Comparison of ENCODE assay signal across 24 cellular contexts in genomic region chr4:148021706-148022105, GRCh38.
DNase-seq lines count a peak whose midpoint lies in the region; ATAC-seq, FAIRE-seq and TF ChIP-seq lines count a peak whose summit lies in the region.
"Had no signal": no experiment of that assay in that cellular context is flagged by ENCODE, and none has a peak within 500 bp of the region (broad histone marks: within the 10 kb centered on the region; RNA-seq: fewer than 3 reads in every experiment).

No MANE protein-coding gene starts in this region.

- CTCF ChIA-PET in SK-N-SH (lab: Yijun Ruan, JAX): interaction anchor here (0.8 to 1.2 kb wide), 2 partner anchors 14 to 46 kb away, joined by 3 read pairs; no protein-coding TSS in a partner anchor
- CTCF ChIA-PET in endothelial cell of umbilical vein (lab: Charles Lee): interaction anchor here (0.6 to 1.4 kb wide), 5 partner anchors 38 to 1242 kb away, joined by 3 to 6 read pairs (median 3); no protein-coding TSS in a partner anchor

- no peaks in the 10 kb centered on the region for H3K9me1 ChIP-seq in endothelial cell of umbilical vein (replicated peaks; ENCODE audit: control insufficient read depth, extremely low read depth, insufficient read depth, low read length)

- TF ChIP-seq CTCF in SK-N-SH (IDR thresholded peaks at IDR 0.05) (peak; percentile 14; the same call in 1 of the 2 replicates), OCI-LY1 (IDR thresholded peaks at IDR 0.05; ENCODE audit: low read length) (peak; percentile 47; the same call in 1 of the 2 replicates), endothelial cell of umbilical vein (IDR thresholded peaks at IDR 0.05; ENCODE audit: extremely low read depth in 1 of 2, insufficient read depth in 1 of 2, low read depth in 1 of 2, low read length in 2 of 2) (no peak), gastrocnemius medialis (IDR thresholded peaks at IDR 0.05 in 4 of 5, conservative IDR thresholded peaks at IDR 0.05 in 1 of 5) (peak in 2 of 5 experiments; percentile 23 to 34), endodermal cell (conservative IDR thresholded peaks at IDR 0.05) (no peak)

- no peaks in the 10 kb centered on the region for H3F3A ChIP-seq in SK-N-SH (replicated peaks; ENCODE audit: insufficient read depth)
- H3F3A ChIP-seq in OCI-LY1 (ENCODE audit: insufficient read depth, low read length): no peaks in the 10 kb centered on the region

- H3K36me3 ChIP-seq in SK-N-SH (replicated peaks in 1 of 2; ENCODE audit: control insufficient read depth in 1 of 2, insufficient read depth in 2 of 2, low read length in 1 of 2): peaks cover 4 to 11% of the 10 kb centered on the region in 2 experiments
- H3K36me3 ChIP-seq in OCI-LY1 (ENCODE audit: insufficient read depth, low read length): no peaks in the 10 kb centered on the region
- no peaks in the 10 kb centered on the region for H3K36me3 ChIP-seq in endothelial cell of umbilical vein (ENCODE audit: control insufficient read depth in 2 of 2, extremely low read depth in 1 of 2, insufficient read depth in 2 of 2, low read length in 2 of 2)
- H3K36me3 ChIP-seq in gastrocnemius medialis: no peaks in the 10 kb centered on the region
- H3K36me3 ChIP-seq in endodermal cell (ENCODE audit: control insufficient read depth, insufficient read depth, low read length): no peaks in the 10 kb centered on the region
- H3K36me3 ChIP-seq: SJCRH30, transverse colon had no signal

- no peaks in the 10 kb centered on the region for H3K79me2 ChIP-seq in SK-N-SH (ENCODE audit: insufficient read depth)
- no peaks in the 10 kb centered on the region for H3K79me2 ChIP-seq in OCI-LY1 (ENCODE audit: insufficient read depth, low read length)
- H3K79me2 ChIP-seq in endothelial cell of umbilical vein (ENCODE audit: control insufficient read depth, insufficient read depth, low read length): no peaks in the 10 kb centered on the region

- no peak overlapping the region for H3K9ac ChIP-seq in SK-N-SH
- H3K9ac ChIP-seq in OCI-LY1 (ENCODE audit: low read length): no peak overlapping the region
- H3K9ac ChIP-seq in endothelial cell of umbilical vein (replicated peaks; ENCODE audit: extremely low read depth, insufficient read depth, low read length): no peak overlapping the region
- no peak overlapping the region for H3K9ac ChIP-seq in endodermal cell (ENCODE audit: extremely low read depth, low read length, poor library complexity, severe bottlenecking)
- H3K9ac ChIP-seq: BLaER1 had no signal

- no peaks in the 10 kb centered on the region for H3K9me2 ChIP-seq in SK-N-SH
- no peaks in the 10 kb centered on the region for H3K9me2 ChIP-seq in OCI-LY1 (ENCODE audit: low read depth, low read length)

- in situ Hi-C loops in gastrocnemius medialis (cut with MboI; ENCODE audit: low sequenced_read_pairs in 4 of 4): no loop called here

- no peak for TF ChIP-seq EP300 in SK-N-SH (IDR thresholded peaks at IDR 0.05; ENCODE audit: borderline replicate concordance in 1 of 2, low read depth in 1 of 2, low read length in 1 of 2)

- intact Hi-C loops in endothelial cell of umbilical vein (cut with micrococcal nuclease): loop anchor here (5.0 kb wide), 1 partner anchor 1241 kb away; no protein-coding TSS in a partner anchor
- intact Hi-C loops in gastrocnemius medialis (cut with DNase I; ENCODE audit: low total_unique reads): loop anchor here (5.0 kb wide), 1 partner anchor 36 kb away; no protein-coding TSS in a partner anchor

- H3K36me3 Mint-ChIP-seq in endodermal cell (ENCODE audit: low read depth): no peaks in the 10 kb centered on the region
- H3K36me3 Mint-ChIP-seq: memory B cell had no signal

- dilution Hi-C loops in endothelial cell of umbilical vein (cut with MboI; ENCODE audit: extremely low pct_ligation_motif_present, low sequenced_read_pairs): no loop called here

- POLR2A ChIA-PET in SK-N-SH (lab: Yijun Ruan, JAX) (no interaction called here), endothelial cell of umbilical vein (lab: Charles Lee) (no interaction called here)

- FAIRE-seq in endothelial cell of umbilical vein (lab: Jason Lieb, UNC): no peak
- FAIRE-seq: K562 had no signal

- no peak overlapping the region for H3K27ac Mint-ChIP-seq in endodermal cell
- H3K27ac Mint-ChIP-seq: activated CD8-positive, alpha-beta T cell treated with anti-CD3 and anti-CD28 coated beads, Interleukin-2, amount 10 ng/mL, durations not matched to agents 7 days and 5 days; memory B cell had no signal

- DNase-seq in SK-N-SH (no peak), endothelial cell of umbilical vein (ENCODE audit: low read depth, low spot score) (peak; percentile 21), gastrocnemius medialis (no peak), Ammon's horn (ENCODE audit: low spot score) (no peak), NOMO-1 (lab: John Stamatoyannopoulos, UW; ENCODE audit: unreplicated experiment in 2 of 2) (no peak), endodermal cell (no peak)
- DNase-seq: activated CD4-positive, alpha-beta T cell treated with anti-CD3 and anti-CD28 coated beads for 1 hour; activated CD8-positive, alpha-beta T cell treated with anti-CD3 and anti-CD28 coated beads, Interleukin-2, amount 10 ng/mL, durations not matched to agents 7 days and 5 days; activated gamma-delta T cell; activated T-cell treated with anti-CD3 and anti-CD28 coated beads for 4 hours; effector CD8-positive, alpha-beta T cell; kidney glomerular epithelial cell; NCI-H1417 treated with DMSO at 0.1 percent for 48 hours; NCI-H510A; nucleus accumbens; SJCRH30; transverse colon had no signal

- TF ChIP-seq POLR2A in endothelial cell of umbilical vein (IDR thresholded peaks at IDR 0.05; ENCODE audit: low read depth, low read length) (no peak), gastrocnemius medialis (IDR thresholded peaks at IDR 0.05) (no peak)

- H3K4me3 ChIP-seq in SK-N-SH (ENCODE audit: low read depth in 2 of 2, low read length in 1 of 2): no peak overlapping the region
- H3K4me3 ChIP-seq in OCI-LY1 (ENCODE audit: low read depth, low read length, poor library complexity, severe bottlenecking): no peak overlapping the region
- no peak overlapping the region for H3K4me3 ChIP-seq in endothelial cell of umbilical vein (replicated peaks in 1 of 3; ENCODE audit: insufficient read depth in 1 of 3, low read depth in 1 of 3, low read length in 3 of 3)
- no peak overlapping the region for H3K4me3 ChIP-seq in gastrocnemius medialis
- no peak overlapping the region for H3K4me3 ChIP-seq in endodermal cell (ENCODE audit: low read length)
- H3K4me3 ChIP-seq: BLaER1, esophagus muscularis mucosa, K562, SJCRH30, transverse colon had no signal

- BruUV-seq in endothelial cell of umbilical vein (replicated peaks; lab: Mats Ljungman, UMichigan): no TSS peak

- no peaks in the 10 kb centered on the region for H3K27me3 Mint-ChIP-seq in endodermal cell (ENCODE audit: insufficient read depth)
- H3K27me3 Mint-ChIP-seq: memory B cell had no signal

- H4K20me1 ChIP-seq in SK-N-SH (ENCODE audit: insufficient read depth) (no peaks in the 10 kb centered on the region), OCI-LY1 (ENCODE audit: insufficient read depth, low read length) (no peaks in the 10 kb centered on the region), endothelial cell of umbilical vein (replicated peaks; ENCODE audit: control insufficient read depth, extremely low read depth, insufficient read depth, low read length) (no peaks in the 10 kb centered on the region)
- H4K20me1 ChIP-seq: BLaER1 had no signal

- peaks cover 21% of the 10 kb centered on the region for H3K4me1 Mint-ChIP-seq in endodermal cell
- H3K4me1 Mint-ChIP-seq: memory B cell had no signal

- no peak overlapping the region for H3K4me3 Mint-ChIP-seq in endodermal cell
- H3K4me3 Mint-ChIP-seq: activated CD8-positive, alpha-beta T cell treated with anti-CD3 and anti-CD28 coated beads, Interleukin-2, amount 10 ng/mL, durations not matched to agents 7 days and 5 days; memory B cell had no signal

- no peaks in the 10 kb centered on the region for H3K9me3 ChIP-seq in SK-N-SH
- no peaks in the 10 kb centered on the region for H3K9me3 ChIP-seq in OCI-LY1 (ENCODE audit: low read length)
- H3K9me3 ChIP-seq in endothelial cell of umbilical vein (replicated peaks; ENCODE audit: control insufficient read depth, insufficient read depth, low read length): no peaks in the 10 kb centered on the region
- H3K9me3 ChIP-seq in gastrocnemius medialis: no peaks in the 10 kb centered on the region
- H3K9me3 ChIP-seq in endodermal cell (ENCODE audit: control insufficient read depth, low read length): no peaks in the 10 kb centered on the region
- H3K9me3 ChIP-seq: BLaER1, esophagus muscularis mucosa, SJCRH30, transverse colon had no signal

- TF ChIP-seq RAD21 in SK-N-SH (IDR thresholded peaks at IDR 0.05; ENCODE audit: low read length): peak; percentile 32

- WGBS in SK-N-SH (ENCODE audit: low lambda C conversion rate): 97% methylated on average over 2 of the region's 2 CpGs
- 100% methylated on average over 2 of the region's 2 CpGs; no CpG with 5 or more reads in 1 of the 2 experiments for WGBS in endodermal cell (ENCODE audit: insufficient coverage in 1 of 2, insufficient read length in 1 of 2), 2 experiments

- H2AFZ ChIP-seq in SK-N-SH (ENCODE audit: low read depth): no peak overlapping the region
- no peak overlapping the region for H2AFZ ChIP-seq in OCI-LY1 (ENCODE audit: low read length)
- H2AFZ ChIP-seq in endothelial cell of umbilical vein (ENCODE audit: low read depth, low read length): no peak overlapping the region

- ATAC-seq in SK-N-SH treated with all-trans-retinoic acid at 6 μM for 48 hours (no peak), gastrocnemius medialis (no peak)
- ATAC-seq: activated CD8-positive, alpha-beta T cell treated with anti-CD3 and anti-CD28 coated beads, Interleukin-2, amount 10 ng/mL, durations not matched to agents 7 days and 5 days; HCT116; K562 had no signal

- H3K4me1 ChIP-seq in SK-N-SH (ENCODE audit: control insufficient read depth in 1 of 2, insufficient read depth in 2 of 2, low read depth in 1 of 2, low read length in 1 of 2) (no peaks in the 10 kb centered on the region; a peak in 1 of 4 replicates), OCI-LY1 (ENCODE audit: insufficient read depth, low read length, severe bottlenecking) (peaks cover 26% of the 10 kb centered on the region), endothelial cell of umbilical vein (ENCODE audit: control insufficient read depth, extremely low read depth, insufficient read depth, low read length) (peaks cover 14% of the 10 kb centered on the region), gastrocnemius medialis (peaks cover 65 to 76% of the 10 kb centered on the region in 2 donors), endodermal cell (ENCODE audit: control insufficient read depth, insufficient read depth, low read length) (peaks cover 2% of the 10 kb centered on the region)

- H3K27ac ChIP-seq in SK-N-SH (ENCODE audit: low read depth in 2 of 2, low read length in 1 of 2) (no peak overlapping the region), OCI-LY1 (ENCODE audit: low read depth, low read length, poor library complexity, severe bottlenecking) (no peak overlapping the region), endothelial cell of umbilical vein (ENCODE audit: insufficient read depth, low read depth, low read length) (no peak overlapping the region), gastrocnemius medialis (peak overlapping the region in 3 of 4 donors; percentile 76 to 80 (median 77)), endodermal cell (ENCODE audit: low read depth, low read length) (no peak overlapping the region)
- H3K27ac ChIP-seq: BLaER1, esophagus muscularis mucosa, SJCRH30, transverse colon had no signal

- H3K4me2 ChIP-seq in SK-N-SH: no peak overlapping the region
- H3K4me2 ChIP-seq in OCI-LY1 (ENCODE audit: low read length): no peak overlapping the region
- no peak overlapping the region for H3K4me2 ChIP-seq in endothelial cell of umbilical vein (ENCODE audit: insufficient read depth, low read length)
- H3K4me2 ChIP-seq: BLaER1 had no signal

- no peaks in the 10 kb centered on the region for H3K9me3 Mint-ChIP-seq in endodermal cell
- H3K9me3 Mint-ChIP-seq: memory B cell had no signal

- H3K27me3 ChIP-seq in SK-N-SH (ENCODE audit: insufficient read depth): no peaks in the 10 kb centered on the region
- no peaks in the 10 kb centered on the region for H3K27me3 ChIP-seq in OCI-LY1 (ENCODE audit: insufficient read depth, low read length)
- H3K27me3 ChIP-seq in endothelial cell of umbilical vein (ENCODE audit: control insufficient read depth in 2 of 2, insufficient read depth in 2 of 2, low read length in 2 of 2): no peaks in the 10 kb centered on the region
- H3K27me3 ChIP-seq in gastrocnemius medialis: no peaks in the 10 kb centered on the region
- H3K27me3 ChIP-seq in endodermal cell (ENCODE audit: control insufficient read depth, insufficient read depth, low read length, poor library complexity, severe bottlenecking): no peaks in the 10 kb centered on the region
- H3K27me3 ChIP-seq: BLaER1, esophagus muscularis mucosa, SJCRH30, transverse colon had no signal

Comparison
In these comparisons a context has a peak if more than half of its experiments do, and no peak if none do; other contexts are left out.
1. H3K27ac ChIP-seq: peak in gastrocnemius medialis (3 of 4); none in SK-N-SH (0 of 2), OCI-LY1 (single experiment), endothelial cell of umbilical vein (single experiment) and endodermal cell (single experiment).
2. CTCF ChIP-seq: peak in SK-N-SH (single experiment) and OCI-LY1 (single experiment); none in endothelial cell of umbilical vein (0 of 2) and endodermal cell (single experiment).